ENCODE assay signal across 36 cellular contexts in genomic region chr16:66637806-66638205, GRCh38. TPM values are rescaled to one million over a fixed set of nuclear protein-coding genes. Genes with fewer than 3 reads are reported as not detected.
"Had no signal": no experiment of that assay in that cellular context is flagged by ENCODE, and none has a peak within 500 bp of the region (broad histone marks: within the 10 kb centered on the region; RNA-seq: fewer than 3 reads in every experiment).

No MANE protein-coding gene starts in this region.

- H3K36me3 Mint-ChIP-seq: activated CD8-positive, alpha-beta memory T cell treated with anti-CD3 and anti-CD28 coated beads, Interleukin-2, amount 10 ng/mL, durations not matched to agents 7 days and 5 days; activated naive CD4-positive, alpha-beta T cell treated with anti-CD3 and anti-CD28 coated beads, Interleukin-2, amount 50 U/mL, for 72 hours; activated naive CD8-positive, alpha-beta T cell treated with anti-CD3 and anti-CD28 coated beads for 36 hours had no signal

- H3K27me3 Mint-ChIP-seq: activated CD4-positive, alpha-beta T cell treated with anti-CD3 and anti-CD28 coated beads for 36 hours; activated naive CD8-positive, alpha-beta T cell treated with anti-CD3 and anti-CD28 coated beads for 36 hours; activated T-cell treated with anti-CD3 and anti-CD28 coated beads, Interleukin-2, amount 50 U/mL, for 24 hours had no signal

- H3K4me3 Mint-ChIP-seq: activated CD4-positive, alpha-beta memory T cell treated with anti-CD3 and anti-CD28 coated beads, Interleukin-2, amount 10 ng/mL, durations not matched to agents 7 days and 5 days; activated CD4-positive, alpha-beta T cell treated with anti-CD3 and anti-CD28 coated beads for 36 hours; activated CD4-positive, alpha-beta T cell treated with anti-CD3 and anti-CD28 coated beads, Interleukin-2, amount 10 ng/mL, durations not matched to agents 7 days and 5 days; activated CD8-positive, alpha-beta memory T cell treated with anti-CD3 and anti-CD28 coated beads, Interleukin-2, amount 10 ng/mL, durations not matched to agents 7 days and 5 days; activated CD8-positive, alpha-beta T cell treated with anti-CD3 and anti-CD28 coated beads, Interleukin-2, amount 10 ng/mL, durations not matched to agents 7 days and 5 days; activated naive CD4-positive, alpha-beta T cell treated with anti-CD3 and anti-CD28 coated beads for 36 hours; activated naive CD8-positive, alpha-beta T cell treated with anti-CD3 and anti-CD28 coated beads for 36 hours; activated T-cell treated with anti-CD3 and anti-CD28 coated beads, Interleukin-2, amount 50 U/mL, for 24 hours; T-helper 1 cell treated with Interleukin-12 subunit alpha and Interleukin-12 subunit beta and Interleukin-4 antibody, amounts not matched to agents 30 μg/mL and 1 μg/mL, for 36 hours; T-helper 2 cell treated with Interferon-gamma antibody and Interleukin-4, amounts not matched to agents 5 μg/mL and 100 μg/mL, for 36 hours had no signal

- H3K27me3 ChIP-seq: adrenal gland, body of pancreas, brain microvascular endothelial cell, breast epithelium had no signal

- ATAC-seq: activated CD4-positive, alpha-beta T cell treated with anti-CD3 and anti-CD28 coated beads for 36 hours; activated CD4-positive, CD25-positive, alpha-beta regulatory T cell treated with anti-CD3 and anti-CD28 coated beads, Interleukin-2, amount 50 U/mL, for 24 hours; activated CD8-positive, alpha-beta memory T cell treated with anti-CD3 and anti-CD28 coated beads, Interleukin-2, amount 10 ng/mL, durations not matched to agents 7 days and 5 days; activated CD8-positive, alpha-beta T cell treated with anti-CD3 and anti-CD28 coated beads, Interleukin-2, amount 10 ng/mL, durations not matched to agents 7 days and 5 days; activated naive CD4-positive, alpha-beta T cell treated with anti-CD3 and anti-CD28 coated beads, Interleukin-2, amount 50 U/mL, for 72 hours; body of pancreas had no signal

- H3K4me1 Mint-ChIP-seq: activated CD4-positive, alpha-beta memory T cell treated with anti-CD3 and anti-CD28 coated beads, Interleukin-2, amount 10 ng/mL, durations not matched to agents 7 days and 5 days; activated CD4-positive, alpha-beta T cell treated with anti-CD3 and anti-CD28 coated beads for 36 hours; activated CD4-positive, alpha-beta T cell treated with anti-CD3 and anti-CD28 coated beads, Interleukin-2, amount 10 ng/mL, durations not matched to agents 7 days and 5 days; activated CD8-positive, alpha-beta memory T cell treated with anti-CD3 and anti-CD28 coated beads, Interleukin-2, amount 10 ng/mL, durations not matched to agents 7 days and 5 days; activated naive CD8-positive, alpha-beta T cell treated with anti-CD3 and anti-CD28 coated beads for 36 hours had no signal

- H3K27ac Mint-ChIP-seq: activated CD4-positive, alpha-beta memory T cell treated with anti-CD3 and anti-CD28 coated beads, Interleukin-2, amount 10 ng/mL, durations not matched to agents 7 days and 5 days; activated CD4-positive, alpha-beta T cell treated with anti-CD3 and anti-CD28 coated beads for 36 hours; activated CD4-positive, alpha-beta T cell treated with anti-CD3 and anti-CD28 coated beads, Interleukin-2, amount 10 ng/mL, durations not matched to agents 7 days and 5 days; activated CD8-positive, alpha-beta memory T cell treated with anti-CD3 and anti-CD28 coated beads, Interleukin-2, amount 10 ng/mL, durations not matched to agents 7 days and 5 days; activated CD8-positive, alpha-beta T cell treated with anti-CD3 and anti-CD28 coated beads, Interleukin-2, amount 10 ng/mL, durations not matched to agents 7 days and 5 days; activated naive CD4-positive, alpha-beta T cell treated with anti-CD3 and anti-CD28 coated beads for 36 hours; activated naive CD8-positive, alpha-beta T cell treated with anti-CD3 and anti-CD28 coated beads for 36 hours; activated T-cell treated with anti-CD3 and anti-CD28 coated beads, Interleukin-2, amount 50 U/mL, for 24 hours; activated T-helper 2 cell treated with anti-CD3 and anti-CD28 coated beads, Interferon-gamma antibody, Interleukin-2, Interleukin-4, amounts not matched to agents 10 μg/mL and 5 μg/mL and 100 μg/mL, durations not matched to agents 14 hours and 24 hours and 36 hours; T-helper 1 cell treated with Interleukin-12 subunit alpha and Interleukin-12 subunit beta and Interleukin-4 antibody, amounts not matched to agents 30 μg/mL and 1 μg/mL, for 36 hours; T-helper 2 cell treated with Interferon-gamma antibody and Interleukin-4, amounts not matched to agents 5 μg/mL and 100 μg/mL, for 36 hours had no signal

- H3K9me3 Mint-ChIP-seq: activated CD4-positive, alpha-beta memory T cell treated with anti-CD3 and anti-CD28 coated beads, Interleukin-2, amount 10 ng/mL, durations not matched to agents 7 days and 5 days; activated CD4-positive, alpha-beta T cell treated with anti-CD3 and anti-CD28 coated beads, Interleukin-2, amount 10 ng/mL, durations not matched to agents 7 days and 5 days; activated naive CD4-positive, alpha-beta T cell treated with anti-CD3 and anti-CD28 coated beads for 36 hours; activated naive CD4-positive, alpha-beta T cell treated with anti-CD3 and anti-CD28 coated beads, Interleukin-2, amount 50 U/mL, for 72 hours; activated naive CD8-positive, alpha-beta T cell treated with anti-CD3 and anti-CD28 coated beads for 36 hours; activated T-cell treated with anti-CD3 and anti-CD28 coated beads, Interleukin-2, amount 50 U/mL, for 24 hours; activated T-helper 2 cell treated with anti-CD3 and anti-CD28 coated beads, Interferon-gamma antibody, Interleukin-2, Interleukin-4, amounts not matched to agents 10 μg/mL and 5 μg/mL and 100 μg/mL, durations not matched to agents 14 hours and 24 hours and 36 hours; T-helper 1 cell treated with Interleukin-12 subunit alpha and Interleukin-12 subunit beta and Interleukin-4 antibody, amounts not matched to agents 30 μg/mL and 1 μg/mL, for 36 hours; T-helper 2 cell treated with Interferon-gamma antibody and Interleukin-4, amounts not matched to agents 5 μg/mL and 100 μg/mL, for 36 hours had no signal

- H3K27ac ChIP-seq: adrenal gland, body of pancreas, brain microvascular endothelial cell, VCaP had no signal

- H3K4me1 ChIP-seq: breast epithelium had no signal

- H3K9me3 ChIP-seq: adrenal gland, body of pancreas, breast epithelium had no signal

- DNase-seq: activated CD4-positive, alpha-beta memory T cell treated with anti-CD3 and anti-CD28 coated beads, Interleukin-2, amount 10 ng/mL, durations not matched to agents 7 days and 5 days; activated CD4-positive, alpha-beta T cell treated with anti-CD3 and anti-CD28 coated beads for 1 hour; activated CD4-positive, alpha-beta T cell treated with anti-CD3 and anti-CD28 coated beads for 36 hours; activated CD4-positive, alpha-beta T cell treated with anti-CD3 and anti-CD28 coated beads for 48 hours; activated CD4-positive, alpha-beta T cell treated with anti-CD3 and anti-CD28 coated beads, Interleukin-2, amount 10 ng/mL, durations not matched to agents 7 days and 5 days; activated CD4-positive, alpha-beta T cell treated with anti-CD3 and anti-CD28 coated beads, Interleukin-2, amount 50 U/mL, for 48 hours; activated CD4-positive, CD25-positive, alpha-beta regulatory T cell; activated CD8-positive, alpha-beta memory T cell treated with anti-CD3 and anti-CD28 coated beads for 24 hours; activated CD8-positive, alpha-beta memory T cell treated with anti-CD3 and anti-CD28 coated beads, Interleukin-2, amount 10 ng/mL, durations not matched to agents 7 days and 5 days; activated CD8-positive, alpha-beta memory T cell treated with anti-CD3 and anti-CD28 coated beads, Interleukin-2, amount 50 U/mL, for 48 hours; activated CD8-positive, alpha-beta T cell treated with anti-CD3 and anti-CD28 coated beads, Interleukin-2, amount 10 ng/mL, durations not matched to agents 7 days and 5 days; activated effector memory CD4-positive, alpha-beta T cell treated with Interleukin-2 at 50 U/mL for 16 hours; activated gamma-delta T cell; activated naive CD4-positive, alpha-beta T cell treated with anti-CD3 and anti-CD28 coated beads for 36 hours; activated naive CD4-positive, alpha-beta T cell treated with anti-CD3 and anti-CD28 coated beads, Interleukin-2, amount 50 U/mL, for 16 hours; activated naive CD8-positive, alpha-beta T cell treated with anti-CD3 and anti-CD28 coated beads for 36 hours; activated T-cell treated with anti-CD3 and anti-CD28 coated beads, Interleukin-2, amount 50 U/mL, for 24 hours; activated T-cell treated with anti-CD3 and anti-CD28 coated beads, Interleukin-2, amount 50 U/mL, for 48 hours; adrenal gland; amniotic stem cell; aorta; body of pancreas; brain microvascular endothelial cell; central memory CD4-positive, alpha-beta T cell; SW 1271; T-helper 1 cell; T-helper 2 cell; T-helper 9 cell had no signal

RNA-seq across cellular contexts. Expression of gene CMTM2, which starts 58.5 kb away (rescaled TPM):
- total RNA-seq: activated naive CD4-positive, alpha-beta T cell treated with anti-CD3 and anti-CD28 coated beads for 36 hours; activated naive CD8-positive, alpha-beta T cell treated with anti-CD3 and anti-CD28 coated beads for 36 hours; adrenal gland; astrocyte; body of pancreas; breast epithelium had no signal
